11 cellular contexts compared by ENCODE assay signal in genomic region chr9:68416891-68417570, GRCh38.
A peak's percentile ranks its signal among the peaks of the same experiment; 100 is the strongest.
DNase-seq lines count a peak whose midpoint lies in the region; ATAC-seq lines count a peak whose summit lies in the region.
"Had no signal": no experiment of that assay in that cellular context is flagged by ENCODE, and none has a peak within 500 bp of the region (broad histone marks: within the 10 kb centered on the region; RNA-seq: fewer than 3 reads in every experiment).

No MANE protein-coding gene starts in this region.

- no peak overlapping the region for H3K4me2 ChIP-seq in Karpas-422 (ENCODE audit: low read depth, low read length, poor library complexity, severe bottlenecking)
- H3K4me2 ChIP-seq: BLaER1 had no signal

- H3K27ac ChIP-seq in Karpas-422 (ENCODE audit: low read length) (no peak overlapping the region), rectal smooth muscle tissue (ENCODE audit: low read depth, low read length) (peak overlapping the region; percentile 33)
- H3K27ac ChIP-seq: BLaER1 had no signal

- no peaks in the 10 kb centered on the region for H3K4me1 ChIP-seq in Karpas-422 (ENCODE audit: low read length)
- peaks cover 18% of the 10 kb centered on the region for H3K4me1 ChIP-seq in rectal smooth muscle tissue (ENCODE audit: control insufficient read depth, insufficient read depth, low read length)
- H3K4me1 ChIP-seq: BLaER1 had no signal

- DNase-seq in SKM-1 (lab: John Stamatoyannopoulos, UW; ENCODE audit: unreplicated experiment): peak; percentile 1
- no peak for DNase-seq in SKM-1 treated with dmso at 0.1 percent for 144 hours (lab: John Stamatoyannopoulos, UW; ENCODE audit: unreplicated experiment)
- DNase-seq in Karpas-422: peak; percentile 73
- peak; percentile 31 to 77 for DNase-seq in dermis microvascular lymphatic vessel endothelial cell (ENCODE audit: low read depth in 2 of 2)
- DNase-seq in Ammon's horn (ENCODE audit: low spot score): no peak
- no peak for DNase-seq in NCI-H226
- DNase-seq: caudate nucleus, kidney glomerular epithelial cell had no signal

- H3K36me3 ChIP-seq in Karpas-422 (ENCODE audit: insufficient read depth, low read length) (no peaks in the 10 kb centered on the region), rectal smooth muscle tissue (ENCODE audit: control insufficient read depth, insufficient read depth, low read length) (peaks cover 7% of the 10 kb centered on the region)
- H3K36me3 ChIP-seq: BLaER1 had no signal

- H2AFZ ChIP-seq in Karpas-422 (ENCODE audit: low read length): no peak overlapping the region

- no peaks in the 10 kb centered on the region for H3K79me2 ChIP-seq in Karpas-422 (ENCODE audit: low read length)

- no peaks in the 10 kb centered on the region for H3K9me3 ChIP-seq in Karpas-422 (ENCODE audit: low read length)
- H3K9me3 ChIP-seq: BLaER1 had no signal

- no peaks in the 10 kb centered on the region for H3K9me2 ChIP-seq in Karpas-422 (replicated peaks; ENCODE audit: insufficient read depth, low read length)

- H3K4me3 ChIP-seq in Karpas-422 (ENCODE audit: low read length) (no peak overlapping the region), rectal smooth muscle tissue (ENCODE audit: low read length) (no peak overlapping the region)
- H3K4me3 ChIP-seq: BLaER1 had no signal

- no peak overlapping the region for H3K9ac ChIP-seq in Karpas-422 (ENCODE audit: low read length)
- no peak overlapping the region for H3K9ac ChIP-seq in rectal smooth muscle tissue (ENCODE audit: low read length)
- H3K9ac ChIP-seq: BLaER1 had no signal

- no peak for ATAC-seq in GM18858 (IDR thresholded peaks at IDR 0.05; ENCODE audit: unreplicated experiment)

- H3K27me3 ChIP-seq in Karpas-422 (ENCODE audit: low read length) (no peaks in the 10 kb centered on the region), rectal smooth muscle tissue (ENCODE audit: control insufficient read depth, insufficient read depth, low read length) (no peaks in the 10 kb centered on the region)
- H3K27me3 ChIP-seq: BLaER1 had no signal

- H4K20me1 ChIP-seq in Karpas-422 (ENCODE audit: insufficient read depth, low read depth, low read length): no peaks in the 10 kb centered on the region
- H4K20me1 ChIP-seq: BLaER1 had no signal

Comparison
In these comparisons a context has a peak if more than half of its experiments do, and no peak if none do; other contexts are left out.
1. DNase-seq: peak in SKM-1 (single experiment), Karpas-422 (single experiment) and dermis microvascular lymphatic vessel endothelial cell (2 of 2); none in SKM-1 treated with dmso at 0.1 percent for 144 hours (single experiment), Ammon's horn (single experiment) and NCI-H226 (single experiment).